ENCODE assay signal across 1 cellular context in the genomic region with DNA sequence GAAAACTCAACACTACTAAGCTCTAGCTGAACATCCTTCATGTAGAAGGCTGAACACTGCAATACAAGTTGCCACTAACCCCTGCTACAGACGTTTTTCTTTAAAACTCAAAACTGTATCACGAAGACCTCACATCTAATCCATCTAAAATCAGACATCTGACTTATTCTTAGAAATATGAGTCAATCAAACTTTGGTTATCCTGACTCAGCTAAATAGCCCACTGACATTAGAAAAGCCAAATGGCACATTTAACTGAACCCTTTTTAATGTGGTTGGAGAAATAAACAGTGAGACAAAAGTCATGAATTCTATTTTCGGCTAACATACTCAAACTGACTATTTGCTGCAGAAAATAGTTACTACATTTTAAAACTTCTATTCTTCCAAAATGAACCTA.
TF ChIP-seq lines count a peak whose summit lies in the region.

No MANE protein-coding gene starts in this region.

TF ChIP-seq in K562, 482 proteins besides CTCF, POLR2A, EP300 and RAD21 (continued from another document):
- TF ChIP-seq, protein P1, sequence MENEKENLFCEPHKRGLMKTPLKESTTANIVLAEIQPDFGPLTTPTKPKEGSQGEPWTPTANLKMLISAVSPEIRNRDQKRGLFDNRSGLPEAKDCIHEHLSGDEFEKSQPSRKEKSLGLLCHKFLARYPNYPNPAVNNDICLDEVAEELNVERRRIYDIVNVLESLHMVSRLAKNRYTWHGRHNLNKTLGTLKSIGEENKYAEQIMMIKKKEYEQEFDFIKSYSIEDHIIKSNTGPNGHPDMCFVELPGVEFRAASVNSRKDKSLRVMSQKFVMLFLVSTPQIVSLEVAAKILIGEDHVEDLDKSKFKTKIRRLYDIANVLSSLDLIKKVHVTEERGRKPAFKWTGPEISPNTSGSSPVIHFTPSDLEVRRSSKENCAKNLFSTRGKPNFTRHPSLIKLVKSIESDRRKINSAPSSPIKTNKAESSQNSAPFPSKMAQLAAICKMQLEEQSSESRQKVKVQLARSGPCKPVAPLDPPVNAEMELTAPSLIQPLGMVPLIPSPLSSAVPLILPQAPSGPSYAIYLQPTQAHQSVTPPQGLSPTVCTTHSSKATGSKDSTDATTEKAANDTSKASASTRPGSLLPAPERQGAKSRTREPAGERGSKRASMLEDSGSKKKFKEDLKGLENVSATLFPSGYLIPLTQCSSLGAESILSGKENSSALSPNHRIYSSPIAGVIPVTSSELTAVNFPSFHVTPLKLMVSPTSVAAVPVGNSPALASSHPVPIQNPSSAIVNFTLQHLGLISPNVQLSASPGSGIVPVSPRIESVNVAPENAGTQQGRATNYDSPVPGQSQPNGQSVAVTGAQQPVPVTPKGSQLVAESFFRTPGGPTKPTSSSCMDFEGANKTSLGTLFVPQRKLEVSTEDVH (IDR thresholded peaks at IDR 0.05; ENCODE audit: low read depth, partially characterized antibody), result no peak
- no peak for TF ChIP-seq ZNF445 (CRISPR knock-in tag; IDR thresholded peaks at IDR 0.05; ENCODE audit: low read depth)
- no peak for TF ChIP-seq ZC3H8 (IDR thresholded peaks at IDR 0.05)
- no peak for TF ChIP-seq CBX1 (IDR thresholded peaks at IDR 0.05; ENCODE audit: low read depth)
- TF ChIP-seq NRF1 (conservative IDR thresholded peaks at IDR 0.05 in 1 of 2, IDR thresholded peaks at IDR 0.05 in 1 of 2), result no peak
- TF ChIP-seq, protein P2, sequence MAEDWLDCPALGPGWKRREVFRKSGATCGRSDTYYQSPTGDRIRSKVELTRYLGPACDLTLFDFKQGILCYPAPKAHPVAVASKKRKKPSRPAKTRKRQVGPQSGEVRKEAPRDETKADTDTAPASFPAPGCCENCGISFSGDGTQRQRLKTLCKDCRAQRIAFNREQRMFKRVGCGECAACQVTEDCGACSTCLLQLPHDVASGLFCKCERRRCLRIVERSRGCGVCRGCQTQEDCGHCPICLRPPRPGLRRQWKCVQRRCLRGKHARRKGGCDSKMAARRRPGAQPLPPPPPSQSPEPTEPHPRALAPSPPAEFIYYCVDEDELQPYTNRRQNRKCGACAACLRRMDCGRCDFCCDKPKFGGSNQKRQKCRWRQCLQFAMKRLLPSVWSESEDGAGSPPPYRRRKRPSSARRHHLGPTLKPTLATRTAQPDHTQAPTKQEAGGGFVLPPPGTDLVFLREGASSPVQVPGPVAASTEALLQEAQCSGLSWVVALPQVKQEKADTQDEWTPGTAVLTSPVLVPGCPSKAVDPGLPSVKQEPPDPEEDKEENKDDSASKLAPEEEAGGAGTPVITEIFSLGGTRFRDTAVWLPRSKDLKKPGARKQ (CRISPR knock-in tag; IDR thresholded peaks at IDR 0.05), result no peak
- TF ChIP-seq NELFE (IDR thresholded peaks at IDR 0.05; ENCODE audit: insufficient read depth, insufficient read length), result no peak
- TF ChIP-seq U2AF1 (optimal IDR thresholded peaks at IDR 0.05; ENCODE audit: low read depth, low read length), result no peak
- no peak for TF ChIP-seq POLR2AphosphoS2 (IDR thresholded peaks at IDR 0.05; ENCODE audit: low read length)
- no peak for TF ChIP-seq ZNF133 (CRISPR knock-in tag; IDR thresholded peaks at IDR 0.05)
- TF ChIP-seq MEF2A (IDR thresholded peaks at IDR 0.05; ENCODE audit: control insufficient read depth, low read depth, low read length), result no peak
- no peak for TF ChIP-seq ZNF175 (CRISPR knock-in tag; IDR thresholded peaks at IDR 0.05; ENCODE audit: low read depth)
- peak; percentile 45 for TF ChIP-seq MAFK (IDR thresholded peaks at IDR 0.05; ENCODE audit: low read length)
- TF ChIP-seq, protein P3, sequence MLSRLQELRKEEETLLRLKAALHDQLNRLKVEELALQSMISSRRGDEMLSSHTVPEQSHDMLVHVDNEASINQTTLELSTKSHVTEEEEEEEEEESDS (CRISPR knock-in tag; IDR thresholded peaks at IDR 0.05), result no peak
- TF ChIP-seq CCAR2 (IDR thresholded peaks at IDR 0.05; ENCODE audit: low read depth, low read length), result no peak
- TF ChIP-seq NFRKB (IDR thresholded peaks at IDR 0.05; ENCODE audit: low read depth), result no peak
- no peak for TF ChIP-seq SMARCE1 (IDR thresholded peaks at IDR 0.05)
- TF ChIP-seq, protein P4, sequence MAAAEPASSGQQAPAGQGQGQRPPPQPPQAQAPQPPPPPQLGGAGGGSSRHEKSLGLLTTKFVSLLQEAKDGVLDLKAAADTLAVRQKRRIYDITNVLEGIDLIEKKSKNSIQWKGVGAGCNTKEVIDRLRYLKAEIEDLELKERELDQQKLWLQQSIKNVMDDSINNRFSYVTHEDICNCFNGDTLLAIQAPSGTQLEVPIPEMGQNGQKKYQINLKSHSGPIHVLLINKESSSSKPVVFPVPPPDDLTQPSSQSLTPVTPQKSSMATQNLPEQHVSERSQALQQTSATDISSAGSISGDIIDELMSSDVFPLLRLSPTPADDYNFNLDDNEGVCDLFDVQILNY (CRISPR knock-in tag; IDR thresholded peaks at IDR 0.05), result no peak
- TF ChIP-seq FOSL1 (tag; conservative IDR thresholded peaks at IDR 0.05), result no peak
- no peak for TF ChIP-seq CSDE1 (IDR thresholded peaks at IDR 0.05)
- TF ChIP-seq ZNF644 (tag; IDR thresholded peaks at IDR 0.05; ENCODE audit: low read depth), result no peak
- TF ChIP-seq MAFF (IDR thresholded peaks at IDR 0.05; ENCODE audit: low read length), result 0 out of 2 replicates have a peak, but pooled peaks have one; percentile 30
- TF ChIP-seq SMC3 (conservative IDR thresholded peaks at IDR 0.05; ENCODE audit: insufficient read depth, low read depth, low read length), result no peak
- no peak for TF ChIP-seq HDAC2 (IDR thresholded peaks at IDR 0.05)
- TF ChIP-seq ZC3H4 (CRISPR knock-in tag; IDR thresholded peaks at IDR 0.05; ENCODE audit: borderline replicate concordance), result no peak
- no peak for TF ChIP-seq ZFX (CRISPR knock-in tag; IDR thresholded peaks at IDR 0.05)
- no peak for TF ChIP-seq MTF1 (CRISPR knock-in tag; IDR thresholded peaks at IDR 0.05; ENCODE audit: borderline replicate concordance)
- TF ChIP-seq MYC (IDR thresholded peaks at IDR 0.05; ENCODE audit: low read depth, low read length), result no peak
- TF ChIP-seq MYC (CRISPR knock-in tag; IDR thresholded peaks at IDR 0.05; ENCODE audit: borderline replicate concordance, low read depth), result no peak
- no peak for TF ChIP-seq ZKSCAN3 (CRISPR knock-in tag; IDR thresholded peaks at IDR 0.05)
- no peak for TF ChIP-seq MCM5 (IDR thresholded peaks at IDR 0.05; ENCODE audit: low read depth)
- TF ChIP-seq ZNF589 (CRISPR knock-in tag; IDR thresholded peaks at IDR 0.05; ENCODE audit: low read depth), result no peak
- no peak for TF ChIP-seq CBFB (CRISPR knock-in tag; IDR thresholded peaks at IDR 0.05)
- TF ChIP-seq ZNF277 (CRISPR knock-in tag; IDR thresholded peaks at IDR 0.05; ENCODE audit: borderline replicate concordance), result no peak
- TF ChIP-seq CTBP1 (IDR thresholded peaks at IDR 0.05; ENCODE audit: borderline replicate concordance), result no peak
- TF ChIP-seq KDM1A (IDR thresholded peaks at IDR 0.05), result no peak
- peak; percentile 45; the same call in 1 of the 2 replicates for TF ChIP-seq MAFG (tag; conservative IDR thresholded peaks at IDR 0.05)
- TF ChIP-seq MLX (CRISPR knock-in tag; conservative IDR thresholded peaks at IDR 0.05), result no peak
- TF ChIP-seq, protein P5, sequence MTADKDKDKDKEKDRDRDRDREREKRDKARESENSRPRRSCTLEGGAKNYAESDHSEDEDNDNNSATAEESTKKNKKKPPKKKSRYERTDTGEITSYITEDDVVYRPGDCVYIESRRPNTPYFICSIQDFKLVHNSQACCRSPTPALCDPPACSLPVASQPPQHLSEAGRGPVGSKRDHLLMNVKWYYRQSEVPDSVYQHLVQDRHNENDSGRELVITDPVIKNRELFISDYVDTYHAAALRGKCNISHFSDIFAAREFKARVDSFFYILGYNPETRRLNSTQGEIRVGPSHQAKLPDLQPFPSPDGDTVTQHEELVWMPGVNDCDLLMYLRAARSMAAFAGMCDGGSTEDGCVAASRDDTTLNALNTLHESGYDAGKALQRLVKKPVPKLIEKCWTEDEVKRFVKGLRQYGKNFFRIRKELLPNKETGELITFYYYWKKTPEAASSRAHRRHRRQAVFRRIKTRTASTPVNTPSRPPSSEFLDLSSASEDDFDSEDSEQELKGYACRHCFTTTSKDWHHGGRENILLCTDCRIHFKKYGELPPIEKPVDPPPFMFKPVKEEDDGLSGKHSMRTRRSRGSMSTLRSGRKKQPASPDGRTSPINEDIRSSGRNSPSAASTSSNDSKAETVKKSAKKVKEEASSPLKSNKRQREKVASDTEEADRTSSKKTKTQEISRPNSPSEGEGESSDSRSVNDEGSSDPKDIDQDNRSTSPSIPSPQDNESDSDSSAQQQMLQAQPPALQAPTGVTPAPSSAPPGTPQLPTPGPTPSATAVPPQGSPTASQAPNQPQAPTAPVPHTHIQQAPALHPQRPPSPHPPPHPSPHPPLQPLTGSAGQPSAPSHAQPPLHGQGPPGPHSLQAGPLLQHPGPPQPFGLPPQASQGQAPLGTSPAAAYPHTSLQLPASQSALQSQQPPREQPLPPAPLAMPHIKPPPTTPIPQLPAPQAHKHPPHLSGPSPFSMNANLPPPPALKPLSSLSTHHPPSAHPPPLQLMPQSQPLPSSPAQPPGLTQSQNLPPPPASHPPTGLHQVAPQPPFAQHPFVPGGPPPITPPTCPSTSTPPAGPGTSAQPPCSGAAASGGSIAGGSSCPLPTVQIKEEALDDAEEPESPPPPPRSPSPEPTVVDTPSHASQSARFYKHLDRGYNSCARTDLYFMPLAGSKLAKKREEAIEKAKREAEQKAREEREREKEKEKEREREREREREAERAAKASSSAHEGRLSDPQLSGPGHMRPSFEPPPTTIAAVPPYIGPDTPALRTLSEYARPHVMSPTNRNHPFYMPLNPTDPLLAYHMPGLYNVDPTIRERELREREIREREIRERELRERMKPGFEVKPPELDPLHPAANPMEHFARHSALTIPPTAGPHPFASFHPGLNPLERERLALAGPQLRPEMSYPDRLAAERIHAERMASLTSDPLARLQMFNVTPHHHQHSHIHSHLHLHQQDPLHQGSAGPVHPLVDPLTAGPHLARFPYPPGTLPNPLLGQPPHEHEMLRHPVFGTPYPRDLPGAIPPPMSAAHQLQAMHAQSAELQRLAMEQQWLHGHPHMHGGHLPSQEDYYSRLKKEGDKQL (CRISPR knock-in tag; IDR thresholded peaks at IDR 0.05; ENCODE audit: borderline replicate concordance), result no peak
- peak; percentile 37; the same call in 1 of the 2 replicates for TF ChIP-seq C11orf30 (IDR thresholded peaks at IDR 0.05; ENCODE audit: low read depth)
- no peak for TF ChIP-seq TEAD1 (CRISPR knock-in tag; IDR thresholded peaks at IDR 0.05)
- no peak for TF ChIP-seq TAF1 (IDR thresholded peaks at IDR 0.05; ENCODE audit: control insufficient read depth, extremely low read depth, insufficient read depth, low read length, severe bottlenecking)
- TF ChIP-seq ZNF316 (IDR thresholded peaks at IDR 0.05), result peak; percentile 69
